20 cellular contexts compared by ENCODE assay signal in the genomic region with DNA sequence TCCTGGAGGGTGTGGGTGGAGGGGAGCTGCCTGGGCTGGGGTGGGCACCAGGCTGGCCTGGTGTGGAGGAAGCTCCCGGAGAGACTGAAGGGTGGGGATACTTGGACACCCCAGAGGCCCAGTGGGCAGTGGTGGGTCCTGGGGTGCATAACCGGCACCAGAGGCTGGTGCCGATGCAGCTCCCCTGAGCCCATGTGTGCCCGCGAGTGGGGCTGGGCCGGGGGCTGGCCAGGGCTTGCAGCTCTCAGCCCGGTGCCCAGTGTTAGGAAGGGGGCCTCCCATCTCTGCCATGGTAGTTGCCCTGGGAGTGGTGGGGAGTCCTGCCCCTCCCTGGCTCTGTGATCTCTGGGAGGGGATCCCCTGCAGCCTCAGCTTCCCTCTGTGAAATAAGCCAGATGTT.
"Had no signal": no experiment of that assay in that cellular context is flagged by ENCODE, and none has a peak within 500 bp of the region (broad histone marks: within the 10 kb centered on the region; RNA-seq: fewer than 3 reads in every experiment).

No MANE protein-coding gene starts in this region.

- H2AFZ ChIP-seq: neural progenitor cell had no signal

- ATAC-seq: left lung, pancreas had no signal

- H3K4me2 ChIP-seq: neural progenitor cell had no signal

- H3K4me3 ChIP-seq: left lung, lung, neural progenitor cell, pancreas, sigmoid colon, testis had no signal

- H3K36me3 ChIP-seq: neural progenitor cell had no signal

- H3K9ac ChIP-seq: neural progenitor cell had no signal

- H3K27me3 ChIP-seq: dorsolateral prefrontal cortex, left lung, neural progenitor cell, pancreas, sigmoid colon, testis had no signal

- FAIRE-seq: pancreas, small intestine had no signal

- H3K9me3 ChIP-seq: left lung, pancreas, sigmoid colon, testis had no signal

- DNase-seq: cortex of kidney; dorsolateral prefrontal cortex; effector CD8-positive, alpha-beta T cell; foreskin melanocyte; head of caudate nucleus; hypothalamus; islet precursor cell; mesenchymal stem cell; midbrain; occipital lobe; sigmoid colon; small intestine; stimulated activated CD4-positive, alpha-beta T cell treated with anti-CD3 and anti-CD28 coated beads, Interleukin-12 subunit alpha, Interleukin-12 subunit beta, amount 100 ng/mL, for 4 hours; stimulated activated CD4-positive, alpha-beta T cell treated with anti-CD3 and anti-CD28 coated beads, Interleukin-2, amount 100 ng/mL, for 48 hours; testis; trophoblast cell had no signal

- H3K4me1 ChIP-seq: neural progenitor cell, pancreas had no signal

- H3K27ac ChIP-seq: left lung, neural progenitor cell, pancreas, testis had no signal
